Comparison of ENCODE assay signal across 21 cellular contexts in genomic region chr10:124130198-124130597, GRCh38. TPM values are rescaled to one million over a fixed set of nuclear protein-coding genes. Genes with fewer than 3 reads are reported as not detected.
DNase-seq lines count a peak whose midpoint lies in the region; ATAC-seq and TF ChIP-seq lines count a peak whose summit lies in the region.
"Had no signal": no experiment of that assay in that cellular context is flagged by ENCODE, and none has a peak within 500 bp of the region (broad histone marks: within the 10 kb centered on the region; RNA-seq: fewer than 3 reads in every experiment).

No MANE protein-coding gene starts in this region.

- no peaks in the 10 kb centered on the region for H3K36me3 Mint-ChIP-seq in stimulated activated memory B cell treated with anti-CD40 and anti-IgM and Interleukin-4, amounts not matched to agents 10 μg/mL and 1 μg/mL and 100 μg/mL, for 72 hours
- H3K36me3 Mint-ChIP-seq: CD4-positive, alpha-beta memory T cell had no signal

- H3K4me3 ChIP-seq in WERI-Rb-1 (ENCODE audit: low read depth, low read length): no peak overlapping the region
- H3K4me3 ChIP-seq in neuronal stem cell (ENCODE audit: low read length in 2 of 2): no peak overlapping the region
- no peak overlapping the region for H3K4me3 ChIP-seq in tibial nerve
- H3K4me3 ChIP-seq: GM12878, GM23338 had no signal

- no peak for TF ChIP-seq CTCF in WERI-Rb-1 (IDR thresholded peaks at IDR 0.05; ENCODE audit: low read depth, low read length)
- no peak for TF ChIP-seq CTCF in tibial nerve (IDR thresholded peaks at IDR 0.05)

- ATAC-seq in stimulated activated memory B cell treated with anti-CD40 and anti-IgM and Interleukin-4, amounts not matched to agents 10 μg/mL and 1 μg/mL and 100 μg/mL, for 72 hours: no peak
- ATAC-seq in GM21825 (IDR thresholded peaks at IDR 0.05; ENCODE audit: unreplicated experiment) (no peak), HG02588 (IDR thresholded peaks at IDR 0.05; ENCODE audit: unreplicated experiment) (no peak)
- ATAC-seq: GM12878, GM23338, HCT116 had no signal

- no peak overlapping the region for H3K4ac ChIP-seq in neuronal stem cell (ENCODE audit: low read length)

- no peaks in the 10 kb centered on the region for H3K9me3 ChIP-seq in WERI-Rb-1 (ENCODE audit: severe bottlenecking)
- no peaks in the 10 kb centered on the region for H3K9me3 ChIP-seq in neuronal stem cell (replicated peaks in 1 of 2; ENCODE audit: control insufficient read depth in 2 of 2, insufficient read depth in 1 of 2, low read depth in 1 of 2, low read length in 2 of 2)
- no peaks in the 10 kb centered on the region for H3K9me3 ChIP-seq in tibial nerve

- WGBS in neuronal stem cell (ENCODE audit: extremely low coverage in 2 of 2, insufficient read length in 2 of 2, insufficient replicate concordance in 1 of 2), 2 donors: no CpG with 5 or more reads among the region's 3 CpGs
- WGBS in tibial nerve, 2 donors: 74 to 76% methylated on average over 3 of the region's 3 CpGs

- H2AFZ ChIP-seq in neuronal stem cell (ENCODE audit: low read length): no peak overlapping the region
- H2AFZ ChIP-seq: GM23338 had no signal

- no peak overlapping the region for H3K23ac ChIP-seq in neuronal stem cell (ENCODE audit: low read depth, low read length, poor library complexity)

- H2BK15ac ChIP-seq in neuronal stem cell (ENCODE audit: low read length): no peak overlapping the region

- TF ChIP-seq EP300 in tibial nerve (IDR thresholded peaks at IDR 0.05): no peak

- H3K4me1 ChIP-seq in neuronal stem cell (ENCODE audit: control insufficient read depth in 2 of 2, insufficient read depth in 1 of 2, low read depth in 1 of 2, low read length in 2 of 2) (peaks cover 7 to 19% of the 10 kb centered on the region in 2 donors), tibial nerve (peaks cover 0 to 9% (median 0%) of the 10 kb centered on the region in 4 donors)

- H4K91ac ChIP-seq in neuronal stem cell (ENCODE audit: low read depth, low read length, poor library complexity): peak overlapping the region; percentile 0

- no peak overlapping the region for H2BK5ac ChIP-seq in neuronal stem cell (ENCODE audit: low read length)

- no peaks in the 10 kb centered on the region for H3K9me3 Mint-ChIP-seq in stimulated activated memory B cell treated with anti-CD40 and anti-IgM and Interleukin-4, amounts not matched to agents 10 μg/mL and 1 μg/mL and 100 μg/mL, for 72 hours
- H3K9me3 Mint-ChIP-seq: GM23338, H9 had no signal

- H3K79me1 ChIP-seq in neuronal stem cell (ENCODE audit: low read depth, low read length): no peaks in the 10 kb centered on the region

- H3K36me3 ChIP-seq in WERI-Rb-1 (no peaks in the 10 kb centered on the region), neuronal stem cell (replicated peaks in 1 of 2; ENCODE audit: control insufficient read depth in 2 of 2, insufficient read depth in 2 of 2, low read length in 2 of 2) (no peaks in the 10 kb centered on the region), tibial nerve (no peaks in the 10 kb centered on the region)

- no peak overlapping the region for H3K4me3 Mint-ChIP-seq in stimulated activated memory B cell treated with anti-CD40 and anti-IgM and Interleukin-4, amounts not matched to agents 10 μg/mL and 1 μg/mL and 100 μg/mL, for 72 hours
- H3K4me3 Mint-ChIP-seq: B cell; CD4-positive, alpha-beta memory T cell; GM23338; H9 had no signal

- no peaks in the 10 kb centered on the region for H3K27me3 ChIP-seq in WERI-Rb-1 (ENCODE audit: insufficient read depth, low read depth, severe bottlenecking)
- peaks cover 0 to 24% (median under 1%) of the 10 kb centered on the region in 3 experiments for H3K27me3 ChIP-seq in neuronal stem cell (ENCODE audit: control insufficient read depth in 3 of 3, insufficient read depth in 3 of 3, low read depth in 1 of 3, low read length in 3 of 3)
- H3K27me3 ChIP-seq in tibial nerve: no peaks in the 10 kb centered on the region

- no peak overlapping the region for H4K8ac ChIP-seq in neuronal stem cell (ENCODE audit: low read depth, low read length)

- H3K27me3 Mint-ChIP-seq in stimulated activated memory B cell treated with anti-CD40 and anti-IgM and Interleukin-4, amounts not matched to agents 10 μg/mL and 1 μg/mL and 100 μg/mL, for 72 hours: no peaks in the 10 kb centered on the region
- H3K27me3 Mint-ChIP-seq: B cell had no signal

- peaks cover 7% of the 10 kb centered on the region for H3K4me1 Mint-ChIP-seq in stimulated activated memory B cell treated with anti-CD40 and anti-IgM and Interleukin-4, amounts not matched to agents 10 μg/mL and 1 μg/mL and 100 μg/mL, for 72 hours
- H3K4me1 Mint-ChIP-seq: CD4-positive, alpha-beta memory T cell; GM23338 had no signal

- H3K4me2 ChIP-seq in neuronal stem cell (ENCODE audit: insufficient read depth, low read length, poor library complexity, severe bottlenecking): no peak overlapping the region
- H3K4me2 ChIP-seq: GM23338 had no signal

- DNase-seq in DMS 273 (lab: John Stamatoyannopoulos, UW; ENCODE audit: unreplicated experiment) (peak; percentile 14), DMS 273 treated with DMSO at 0.1 percent for 48 hours (lab: John Stamatoyannopoulos, UW) (no peak), WERI-Rb-1 (peak; percentile 88), neuronal stem cell (ENCODE audit: low spot score) (no peak), tibial nerve (ENCODE audit: low spot score in 2 of 2) (no peak)
- DNase-seq: C1 segment of cervical spinal cord; Calu3; CD4-positive, alpha-beta memory T cell; COR-L47; DMS79; EL; GDM1; H9 had no signal

- TF ChIP-seq POLR2A in tibial nerve (IDR thresholded peaks at IDR 0.05): no peak

- peak overlapping the region; percentile 40 for H3K18ac ChIP-seq in neuronal stem cell (ENCODE audit: low read length)

- peak overlapping the region; percentile 25 for H3K9ac ChIP-seq in neuronal stem cell (ENCODE audit: low read depth, low read length, poor library complexity)

- no peak overlapping the region for H2BK120ac ChIP-seq in neuronal stem cell (ENCODE audit: low read depth, low read length)

- H3K27ac ChIP-seq in WERI-Rb-1 (peak overlapping the region; percentile 87), neuronal stem cell (replicated peaks; ENCODE audit: low read length) (no peak overlapping the region), tibial nerve (no peak overlapping the region)
- H3K27ac ChIP-seq: 22Rv1 had no signal

- H2AK5ac ChIP-seq in neuronal stem cell (ENCODE audit: low read depth, low read length): peak overlapping the region; percentile 15

- H2BK12ac ChIP-seq in neuronal stem cell (ENCODE audit: low read length): no peak overlapping the region

- no peak overlapping the region for H3K14ac ChIP-seq in neuronal stem cell (ENCODE audit: low read length)

- peak overlapping the region; percentile 33 for H3K27ac Mint-ChIP-seq in stimulated activated memory B cell treated with anti-CD40 and anti-IgM and Interleukin-4, amounts not matched to agents 10 μg/mL and 1 μg/mL and 100 μg/mL, for 72 hours
- H3K27ac Mint-ChIP-seq: GM23338 had no signal

RNA-seq across cellular contexts. Expression of gene CHST15, which starts 36.8 kb away (rescaled TPM):
- polyA plus RNA-seq in neuronal stem cell (2013, experiment 1 of 2): 0.42 TPM
- polyA plus RNA-seq in neuronal stem cell (2013, experiment 2 of 2): 0.43 TPM
- total RNA-seq in tibial nerve: 10 to 100 TPM; 29.8 to 45.6 (median 34.3) TPM

Comparison
In these comparisons a context has a peak if more than half of its experiments do, and no peak if none do; other contexts are left out.
1. DNase-seq: peak in DMS 273 (single experiment) and WERI-Rb-1 (single experiment); none in DMS 273 treated with DMSO at 0.1 percent for 48 hours (single experiment), neuronal stem cell (single experiment) and tibial nerve (0 of 2).